In genomic region chr2:177331446-177331997, GRCh38 we compare ENCODE assay signal across 1 cellular context.
TF ChIP-seq lines count a peak whose summit lies in the region.

No MANE protein-coding gene starts in this region.

TF ChIP-seq in SK-N-SH treated with all-trans-retinoic acid at 6 μM for 48 hours, 23 proteins besides CTCF, POLR2A, EP300 and RAD21 (continued from another document):
- TF ChIP-seq PPARA (CRISPR knock-in tag; IDR thresholded peaks at IDR 0.05; ENCODE audit: borderline replicate concordance) (no peak), TCF4 (CRISPR knock-in tag; IDR thresholded peaks at IDR 0.05; ENCODE audit: borderline replicate concordance) (no peak), BACH2 (CRISPR knock-in tag; IDR thresholded peaks at IDR 0.05; ENCODE audit: borderline replicate concordance) (no peak), RARB (CRISPR knock-in tag; IDR thresholded peaks at IDR 0.05) (no peak), PATZ1 (CRISPR knock-in tag; IDR thresholded peaks at IDR 0.05; ENCODE audit: borderline replicate concordance) (no peak), ZC3H10 (CRISPR knock-in tag; IDR thresholded peaks at IDR 0.05) (no peak), POU6F1 (CRISPR knock-in tag; IDR thresholded peaks at IDR 0.05; ENCODE audit: borderline replicate concordance, low read depth) (no peak), ESRRG (CRISPR knock-in tag; IDR thresholded peaks at IDR 0.05) (no peak), GLIS3 (CRISPR knock-in tag; IDR thresholded peaks at IDR 0.05) (no peak), ZNF8 (CRISPR knock-in tag; IDR thresholded peaks at IDR 0.05) (no peak)
- TF ChIP-seq, protein P1, sequence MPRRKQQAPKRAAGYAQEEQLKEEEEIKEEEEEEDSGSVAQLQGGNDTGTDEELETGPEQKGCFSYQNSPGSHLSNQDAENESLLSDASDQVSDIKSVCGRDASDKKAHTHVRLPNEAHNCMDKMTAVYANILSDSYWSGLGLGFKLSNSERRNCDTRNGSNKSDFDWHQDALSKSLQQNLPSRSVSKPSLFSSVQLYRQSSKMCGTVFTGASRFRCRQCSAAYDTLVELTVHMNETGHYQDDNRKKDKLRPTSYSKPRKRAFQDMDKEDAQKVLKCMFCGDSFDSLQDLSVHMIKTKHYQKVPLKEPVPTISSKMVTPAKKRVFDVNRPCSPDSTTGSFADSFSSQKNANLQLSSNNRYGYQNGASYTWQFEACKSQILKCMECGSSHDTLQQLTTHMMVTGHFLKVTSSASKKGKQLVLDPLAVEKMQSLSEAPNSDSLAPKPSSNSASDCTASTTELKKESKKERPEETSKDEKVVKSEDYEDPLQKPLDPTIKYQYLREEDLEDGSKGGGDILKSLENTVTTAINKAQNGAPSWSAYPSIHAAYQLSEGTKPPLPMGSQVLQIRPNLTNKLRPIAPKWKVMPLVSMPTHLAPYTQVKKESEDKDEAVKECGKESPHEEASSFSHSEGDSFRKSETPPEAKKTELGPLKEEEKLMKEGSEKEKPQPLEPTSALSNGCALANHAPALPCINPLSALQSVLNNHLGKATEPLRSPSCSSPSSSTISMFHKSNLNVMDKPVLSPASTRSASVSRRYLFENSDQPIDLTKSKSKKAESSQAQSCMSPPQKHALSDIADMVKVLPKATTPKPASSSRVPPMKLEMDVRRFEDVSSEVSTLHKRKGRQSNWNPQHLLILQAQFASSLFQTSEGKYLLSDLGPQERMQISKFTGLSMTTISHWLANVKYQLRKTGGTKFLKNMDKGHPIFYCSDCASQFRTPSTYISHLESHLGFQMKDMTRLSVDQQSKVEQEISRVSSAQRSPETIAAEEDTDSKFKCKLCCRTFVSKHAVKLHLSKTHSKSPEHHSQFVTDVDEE (CRISPR knock-in tag; IDR thresholded peaks at IDR 0.05) = no peak
- TF ChIP-seq, protein P2, sequence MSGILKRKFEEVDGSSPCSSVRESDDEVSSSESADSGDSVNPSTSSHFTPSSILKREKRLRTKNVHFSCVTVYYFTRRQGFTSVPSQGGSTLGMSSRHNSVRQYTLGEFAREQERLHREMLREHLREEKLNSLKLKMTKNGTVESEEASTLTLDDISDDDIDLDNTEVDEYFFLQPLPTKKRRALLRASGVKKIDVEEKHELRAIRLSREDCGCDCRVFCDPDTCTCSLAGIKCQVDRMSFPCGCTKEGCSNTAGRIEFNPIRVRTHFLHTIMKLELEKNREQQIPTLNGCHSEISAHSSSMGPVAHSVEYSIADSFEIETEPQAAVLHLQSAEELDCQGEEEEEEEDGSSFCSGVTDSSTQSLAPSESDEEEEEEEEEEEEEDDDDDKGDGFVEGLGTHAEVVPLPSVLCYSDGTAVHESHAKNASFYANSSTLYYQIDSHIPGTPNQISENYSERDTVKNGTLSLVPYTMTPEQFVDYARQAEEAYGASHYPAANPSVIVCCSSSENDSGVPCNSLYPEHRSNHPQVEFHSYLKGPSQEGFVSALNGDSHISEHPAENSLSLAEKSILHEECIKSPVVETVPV (CRISPR knock-in tag; IDR thresholded peaks at IDR 0.05) = no peak
TF ChIP-seq in SK-N-SH treated with all-trans-retinoic acid at 6 μM for 48 hours: peak in this region for 0.
